Comparison of ENCODE assay signal across 9 cellular contexts in the genomic region with DNA sequence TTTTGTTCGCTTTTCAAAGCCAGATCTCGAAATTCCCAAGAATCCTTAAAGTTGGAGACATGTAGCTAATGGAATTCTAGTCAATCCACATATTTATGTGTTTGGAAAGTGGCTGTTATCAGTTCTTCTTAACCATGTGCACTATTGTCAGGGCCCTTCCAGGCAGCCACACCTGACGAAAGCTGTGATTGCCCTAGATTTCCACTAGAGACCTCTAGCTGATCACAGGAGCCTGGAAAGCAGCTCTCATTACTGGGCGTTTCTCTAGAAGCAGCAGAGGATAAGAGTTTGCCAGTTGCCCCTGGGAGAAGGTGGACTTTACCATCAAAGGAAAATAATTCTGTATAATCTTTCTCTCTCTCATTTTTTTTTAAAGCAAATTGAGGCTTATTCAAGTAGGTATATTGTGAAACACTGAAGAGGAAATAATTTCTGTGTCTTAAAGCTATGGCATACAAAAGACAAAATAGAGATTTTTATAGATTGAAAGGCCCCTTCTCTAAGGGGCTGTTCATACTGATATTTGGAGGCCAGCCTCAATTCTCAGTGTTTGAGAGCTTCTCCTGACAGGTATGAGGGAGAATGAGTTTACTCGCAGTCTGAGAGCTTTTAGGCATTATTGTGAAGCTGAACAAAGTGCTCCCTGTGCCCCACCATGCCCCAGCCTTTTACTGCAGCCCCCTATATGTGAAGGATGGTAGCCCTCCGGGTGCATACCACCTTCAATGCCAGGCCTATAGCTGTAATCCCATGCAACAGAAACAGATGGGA.
DNase-seq lines count a peak whose midpoint lies in the region; ATAC-seq and TF ChIP-seq lines count a peak whose summit lies in the region.
"Had no signal": no experiment of that assay in that cellular context is flagged by ENCODE, and none has a peak within 500 bp of the region (broad histone marks: within the 10 kb centered on the region; RNA-seq: fewer than 3 reads in every experiment).

No MANE protein-coding gene starts in this region.

- H3K27ac Mint-ChIP-seq in stimulated activated memory B cell treated with anti-CD40 and anti-IgM and Interleukin-4, amounts not matched to agents 10 μg/mL and 1 μg/mL and 100 μg/mL, for 72 hours = no peak overlapping the region
- H3K27ac Mint-ChIP-seq: immature natural killer cell had no signal

- H2AFZ ChIP-seq in MM.1S (ENCODE audit: low read length) = no peak overlapping the region

- no peaks in the 10 kb centered on the region for H3K9me3 ChIP-seq in MM.1S (replicated peaks; ENCODE audit: insufficient read depth, low read length)

- peak; percentile 69 for TF ChIP-seq CTCF in MM.1S (IDR thresholded peaks at IDR 0.05; ENCODE audit: low read length)

- H3K4me2 ChIP-seq in MM.1S (ENCODE audit: low read depth, low read length) = no peak overlapping the region

- H3K27ac ChIP-seq in MM.1S (ENCODE audit: low read length) = no peak overlapping the region

- no peaks in the 10 kb centered on the region for H3K4me1 Mint-ChIP-seq in stimulated activated memory B cell treated with anti-CD40 and anti-IgM and Interleukin-4, amounts not matched to agents 10 μg/mL and 1 μg/mL and 100 μg/mL, for 72 hours
- H3K4me1 Mint-ChIP-seq: immature natural killer cell had no signal

- H3K27me3 Mint-ChIP-seq in stimulated activated memory B cell treated with anti-CD40 and anti-IgM and Interleukin-4, amounts not matched to agents 10 μg/mL and 1 μg/mL and 100 μg/mL, for 72 hours = no peaks in the 10 kb centered on the region

- H3K4me1 ChIP-seq in MM.1S (ENCODE audit: low read length) = no peaks in the 10 kb centered on the region

- no peaks in the 10 kb centered on the region for H3K9me2 ChIP-seq in MM.1S (replicated peaks; ENCODE audit: insufficient read depth, low read length)

- H4K20me1 ChIP-seq in MM.1S (ENCODE audit: insufficient read depth, low read length) = no peaks in the 10 kb centered on the region

- H3K4me3 Mint-ChIP-seq in stimulated activated memory B cell treated with anti-CD40 and anti-IgM and Interleukin-4, amounts not matched to agents 10 μg/mL and 1 μg/mL and 100 μg/mL, for 72 hours = no peak overlapping the region
- H3K4me3 Mint-ChIP-seq: immature natural killer cell had no signal

- H3K36me3 Mint-ChIP-seq in stimulated activated memory B cell treated with anti-CD40 and anti-IgM and Interleukin-4, amounts not matched to agents 10 μg/mL and 1 μg/mL and 100 μg/mL, for 72 hours = no peaks in the 10 kb centered on the region
- H3K36me3 Mint-ChIP-seq: immature natural killer cell had no signal

- H3K36me3 ChIP-seq in MM.1S (replicated peaks; ENCODE audit: insufficient read depth, low read length) = no peaks in the 10 kb centered on the region

- no peak for ATAC-seq in GM18517 (IDR thresholded peaks at IDR 0.05; ENCODE audit: unreplicated experiment)
- ATAC-seq in stimulated activated memory B cell treated with anti-CD40 and anti-IgM and Interleukin-4, amounts not matched to agents 10 μg/mL and 1 μg/mL and 100 μg/mL, for 72 hours = no peak

- H3K27me3 ChIP-seq in MM.1S (replicated peaks; ENCODE audit: insufficient read depth, low read length) = no peaks in the 10 kb centered on the region

- no peaks in the 10 kb centered on the region for H3F3A ChIP-seq in MM.1S (ENCODE audit: insufficient read depth, low read length)

- H3K79me2 ChIP-seq in MM.1S (ENCODE audit: low read length) = no peaks in the 10 kb centered on the region

- H3K9me3 Mint-ChIP-seq in stimulated activated memory B cell treated with anti-CD40 and anti-IgM and Interleukin-4, amounts not matched to agents 10 μg/mL and 1 μg/mL and 100 μg/mL, for 72 hours = no peaks in the 10 kb centered on the region
- H3K9me3 Mint-ChIP-seq: immature natural killer cell had no signal

- no peak overlapping the region for H3K9ac ChIP-seq in MM.1S (ENCODE audit: low read length)

- H3K4me3 ChIP-seq in MM.1S (ENCODE audit: low read length) = no peak overlapping the region

- DNase-seq in GDM1 (lab: John Stamatoyannopoulos, UW) = peak; percentile 51
- DNase-seq in MM.1S = peak; percentile 72
- peak; percentile 30 for DNase-seq in amniotic stem cell (lab: John Stamatoyannopoulos, UW)
- DNase-seq in iPS DF 4.7 (ENCODE audit: extremely low read depth, low spot score) = peak; percentile 28
- DNase-seq in superior temporal gyrus (ENCODE audit: extremely low spot score) = peak; percentile 63
- DNase-seq in KG1 (lab: John Stamatoyannopoulos, UW) = no peak
